6 cellular contexts compared by ENCODE assay signal in the genomic region with DNA sequence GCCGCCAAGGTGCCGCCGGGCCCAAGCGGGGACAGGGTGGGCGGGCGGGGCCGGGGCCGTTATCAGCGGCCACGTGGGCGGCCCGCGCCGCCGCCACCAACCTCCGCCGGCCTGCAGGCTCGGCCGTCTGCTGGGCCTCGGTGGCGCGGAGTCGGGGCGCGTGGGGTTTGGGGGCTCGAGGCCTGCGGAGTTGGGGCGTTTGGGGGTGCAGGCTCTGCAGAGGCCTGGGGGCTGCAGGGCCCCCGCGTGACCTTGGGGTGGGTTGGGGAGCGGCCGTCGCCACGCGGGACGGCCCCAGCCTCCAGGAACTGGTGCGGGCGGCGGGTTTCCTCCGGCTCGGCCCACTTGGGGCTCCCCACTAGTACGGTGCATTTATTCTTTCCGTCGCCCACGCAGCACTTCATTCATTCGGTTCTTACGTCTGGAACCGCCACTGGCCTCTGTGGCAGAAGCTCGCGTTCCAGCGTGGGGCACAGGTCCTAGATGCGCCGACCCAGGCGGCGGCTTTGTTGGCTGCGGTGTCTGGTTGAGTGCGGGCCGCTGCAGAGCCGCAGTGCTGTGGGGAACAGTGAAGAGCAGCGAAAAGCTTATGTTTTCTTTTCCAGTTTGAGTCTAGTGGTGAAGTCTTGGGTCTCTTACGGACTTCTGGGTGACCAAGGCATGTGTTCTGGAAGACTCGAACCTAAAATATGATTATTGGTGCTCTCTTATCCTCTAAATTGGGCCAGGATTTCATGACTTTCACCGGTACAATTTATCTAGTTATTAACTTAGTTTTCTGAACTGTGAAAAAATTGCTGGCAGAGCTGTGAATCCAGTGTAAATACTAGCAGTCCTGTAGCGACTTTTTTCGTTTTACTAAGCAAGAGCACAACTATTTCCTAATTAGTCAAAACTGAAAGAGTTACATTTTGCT. TPM values are rescaled to one million over a fixed set of nuclear protein-coding genes. Genes with fewer than 3 reads are reported as not detected.
A peak's percentile ranks its signal among the peaks of the same experiment; 100 is the strongest.
DNase-seq lines count a peak whose midpoint lies in the region; ATAC-seq and TF ChIP-seq lines count a peak whose summit lies in the region.

No MANE protein-coding gene starts in this region.

- ATAC-seq in Panc1: peak; percentile 49
- ATAC-seq in omental fat pad (ENCODE audit: low FRiP score): peak; percentile 2

- in situ Hi-C loops in Panc1 (cut with HindIII; ENCODE audit: low pct_unique_long_range_greater_than_20kb, low sequenced_read_pairs): no loop called here

- DNase-seq in DMS53 (lab: John Stamatoyannopoulos, UW) (peak; percentile 34), DMS53 treated with DMSO at 0.1 percent for 48 hours (lab: John Stamatoyannopoulos, UW; ENCODE audit: unreplicated experiment) (no peak), Panc1 (ENCODE audit: low read depth, low spot score) (no peak), omental fat pad (ENCODE audit: low spot score) (no peak), T1000 (lab: John Stamatoyannopoulos, UW) (no peak)
- DNase-seq in central memory CD4-positive, alpha-beta T cell: peak; percentile 52

- H3K4me3 ChIP-seq in Panc1 (ENCODE audit: low read depth in 2 of 2, low read length in 2 of 2): peak overlapping the region; percentile 82 to 86

- CTCF ChIA-PET in Panc1 (lab: Charles Lee): no interaction called here

- no peaks in the 10 kb centered on the region for H3K9me3 ChIP-seq in Panc1 (ENCODE audit: control insufficient read depth, insufficient read depth, low read depth, low read length)

- peak overlapping the region; percentile 94 for H3K27ac ChIP-seq in Panc1 (ENCODE audit: low read length)

- intact Hi-C loops in Panc1 (cut with micrococcal nuclease; ENCODE audit: unreplicated experiment): no loop called here

- H3K36me3 ChIP-seq in Panc1 (ENCODE audit: control insufficient read depth, insufficient read depth, low read length): peaks cover 22% of the 10 kb centered on the region

- H3K27me3 ChIP-seq in Panc1 (ENCODE audit: control insufficient read depth, insufficient read depth, low read length): no peaks in the 10 kb centered on the region

- no TSS peak for BruUV-seq in Panc1 (replicated peaks; lab: Mats Ljungman, UMichigan)

- TF ChIP-seq CTCF in Panc1 (IDR thresholded peaks at IDR 0.05): no peak
- no peak for TF ChIP-seq CTCF in omental fat pad (IDR thresholded peaks at IDR 0.05)

- peaks cover 14% of the 10 kb centered on the region for H3K4me1 ChIP-seq in Panc1 (ENCODE audit: control insufficient read depth, insufficient read depth, low read length)

- POLR2A ChIA-PET in Panc1 (lab: Charles Lee): interaction anchor here (0.6 kb wide), 1 partner anchor 383 kb away, joined by 3 read pairs; no protein-coding TSS in a partner anchor

RNA-seq across cellular contexts. Expression of a gene that starts 0.9 kb away (rescaled TPM):
- 66.7 TPM for total RNA-seq in Panc1 (2021; ENCODE audit: unreplicated experiment)
- polyA plus RNA-seq in Panc1 (2012; ENCODE audit: insufficient read length): 64.6 TPM
- 10 to 100 TPM; 32.4 to 58.5 (median 49.0) TPM for total RNA-seq in omental fat pad

RNA-seq across cellular contexts. Expression of a gene that starts 2.0 kb away (rescaled TPM):
- total RNA-seq in Panc1 (2021; ENCODE audit: unreplicated experiment) (232 TPM), omental fat pad (100 to 1,000 TPM; 146 to 285 (median 159) TPM)
- polyA plus RNA-seq in Panc1 (2012; ENCODE audit: insufficient read length): 266 TPM

RNA-seq across cellular contexts. Expression of a gene that starts 13.7 kb away (rescaled TPM):
- total RNA-seq in Panc1 (2021; ENCODE audit: unreplicated experiment) (79.0 TPM), omental fat pad (10 to 100 TPM in 3 of 4 donors, 1 to 10 TPM in 1; 9.5 to 23.3 (median 16.4) TPM)
- 77.8 TPM for polyA plus RNA-seq in Panc1 (2012; ENCODE audit: insufficient read length)

RNA-seq across cellular contexts. Expression of a gene that starts 32.9 kb away (rescaled TPM):
- total RNA-seq in Panc1 (2021; ENCODE audit: unreplicated experiment) (not detected), omental fat pad (1 to 10 TPM in 1 of 4 donors, under 1 TPM in 2, not detected in 1; 0.28 to 1.8 (median 0.56) TPM)
- polyA plus RNA-seq in Panc1 (2012; ENCODE audit: insufficient read length): not detected

RNA-seq across cellular contexts. Expression of a gene that starts 37.9 kb away (rescaled TPM):
- total RNA-seq in Panc1 (2021; ENCODE audit: unreplicated experiment): 35.0 TPM
- polyA plus RNA-seq in Panc1 (2012; ENCODE audit: insufficient read length): 23.3 TPM
- total RNA-seq in omental fat pad: 10 to 100 TPM; 16.9 to 33.5 (median 24.1) TPM

Comparison
In these comparisons a context has a peak if more than half of its experiments do, and no peak if none do; other contexts are left out.
1. DNase-seq: peak in DMS53 (single experiment) and central memory CD4-positive, alpha-beta T cell (single experiment); none in DMS53 treated with DMSO at 0.1 percent for 48 hours (single experiment), Panc1 (single experiment), omental fat pad (single experiment) and T1000 (single experiment).